In genomic region chr18:56196495-56197225, GRCh38 we compare ENCODE assay signal across 1 cellular context.
A peak's percentile ranks its signal among the peaks of the same experiment; 100 is the strongest.
TF ChIP-seq lines count a peak whose summit lies in the region.

No MANE protein-coding gene starts in this region.

TF ChIP-seq in IMR-90, 13 proteins besides CTCF, POLR2A, EP300 and RAD21 (continued from another document):
- TF ChIP-seq CHD1 (IDR thresholded peaks at IDR 0.05; ENCODE audit: low read depth, low read length) (no peak), RFX5 (IDR thresholded peaks at IDR 0.05; ENCODE audit: low read depth, low read length) (no peak), MAFK (IDR thresholded peaks at IDR 0.05; ENCODE audit: low read depth, low read length) (peak; percentile 85), FOS (IDR thresholded peaks at IDR 0.05; ENCODE audit: low read depth, low read length) (no peak), BHLHE40 (IDR thresholded peaks at IDR 0.05; ENCODE audit: low read depth, low read length) (no peak)
